In the genomic region with DNA sequence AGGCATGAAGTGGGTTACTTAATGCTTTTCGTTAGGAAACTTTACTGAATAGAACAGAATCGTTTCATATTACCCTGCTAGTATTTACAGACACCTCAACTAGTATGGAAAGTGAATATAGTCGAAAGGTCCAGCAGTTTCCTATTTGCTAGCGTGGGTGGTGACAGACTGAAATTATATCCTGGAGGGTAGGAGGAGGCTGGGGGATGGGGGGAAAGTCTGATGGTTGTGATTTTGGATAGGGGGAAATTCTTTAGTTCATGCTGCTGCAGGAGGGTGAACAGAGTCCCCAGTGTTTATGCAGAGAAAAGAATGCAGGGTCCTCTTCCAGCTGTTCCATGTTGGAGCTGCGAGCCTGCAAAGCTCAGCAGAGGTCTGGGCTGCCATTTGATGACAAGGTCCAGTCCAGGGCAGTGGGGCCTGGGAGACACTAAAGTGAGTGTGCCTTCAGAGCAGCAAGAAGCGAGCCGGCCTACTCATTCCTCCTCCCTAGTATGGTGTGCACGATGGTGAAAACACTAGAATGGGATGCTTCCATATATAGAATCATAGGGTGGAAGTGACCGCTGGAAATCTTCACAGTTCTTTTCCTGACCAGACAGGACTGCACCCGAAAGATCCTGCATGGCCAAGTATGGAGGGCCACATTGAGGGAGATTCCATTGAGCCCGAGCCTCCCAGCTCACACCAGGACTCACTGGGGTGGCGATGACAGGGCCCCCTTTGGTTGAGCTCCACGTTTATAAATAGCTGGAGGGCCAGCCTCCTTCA, we compare ENCODE assay signal across 8 cellular contexts. TPM values are rescaled to one million over a fixed set of nuclear protein-coding genes. Genes with fewer than 3 reads are reported as not detected.
DNase-seq lines count a peak whose midpoint lies in the region; ATAC-seq and TF ChIP-seq lines count a peak whose summit lies in the region.

No MANE protein-coding gene starts in this region.

- H2AFZ ChIP-seq in GM23248 = no peak overlapping the region

- H3K9me3 ChIP-seq in GM23248 (ENCODE audit: low read depth) = no peaks in the 10 kb centered on the region
- peaks cover 4% of the 10 kb centered on the region for H3K9me3 ChIP-seq in adipocyte (ENCODE audit: control insufficient read depth, low read length)
- no peaks in the 10 kb centered on the region for H3K9me3 ChIP-seq in right cardiac atrium (ENCODE audit: control insufficient read depth, low read length)
- no peaks in the 10 kb centered on the region for H3K9me3 ChIP-seq in gastrocnemius medialis

- peaks cover 41% of the 10 kb centered on the region for H3K4me1 ChIP-seq in GM23248 (ENCODE audit: insufficient read depth)
- H3K4me1 ChIP-seq in adipocyte (ENCODE audit: control insufficient read depth, insufficient read depth, low read length) = peaks cover 41% of the 10 kb centered on the region
- peaks cover 8% of the 10 kb centered on the region for H3K4me1 ChIP-seq in right cardiac atrium (ENCODE audit: control insufficient read depth, insufficient read depth, low read length)
- H3K4me1 ChIP-seq in gastrocnemius medialis = peaks cover 43 to 55% of the 10 kb centered on the region in 2 donors

- H4K20me1 ChIP-seq in GM23248 (ENCODE audit: insufficient read depth) = no peaks in the 10 kb centered on the region

- peaks cover 22% of the 10 kb centered on the region for H3K36me3 ChIP-seq in GM23248 (ENCODE audit: low read depth)
- H3K36me3 ChIP-seq in adipocyte (ENCODE audit: control insufficient read depth, insufficient read depth, low read length, severe bottlenecking) = no peaks in the 10 kb centered on the region
- peaks cover 0 to 7% of the 10 kb centered on the region in 2 donors for H3K36me3 ChIP-seq in gastrocnemius medialis

- H3F3A ChIP-seq in GM23248 (ENCODE audit: insufficient read depth) = peaks cover 44% of the 10 kb centered on the region

- TF ChIP-seq POLR2A in gastrocnemius medialis (IDR thresholded peaks at IDR 0.05) = no peak

- H3K27ac ChIP-seq in GM23248 = peak overlapping the region; percentile 83
- peak overlapping the region; percentile 85 for H3K27ac ChIP-seq in right cardiac atrium (ENCODE audit: low read length)
- H3K27ac ChIP-seq in gastrocnemius medialis = peak overlapping the region; percentile 97 to 100 (median 99)

- H3K27me3 ChIP-seq in GM23248 (replicated peaks; ENCODE audit: insufficient read depth) (no peaks in the 10 kb centered on the region), adipocyte (replicated peaks; ENCODE audit: control insufficient read depth, insufficient read depth, low read length) (no peaks in the 10 kb centered on the region), right cardiac atrium (ENCODE audit: control insufficient read depth, insufficient read depth) (no peaks in the 10 kb centered on the region), gastrocnemius medialis (no peaks in the 10 kb centered on the region)

- intact Hi-C loops in right cardiac atrium (cut with DNase I) = loop anchor here (2.0 to 10.0 kb wide), 6 partner anchors 118 to 326 kb away; no protein-coding TSS in a partner anchor
- intact Hi-C loops in gastrocnemius medialis (cut with DNase I; ENCODE audit: low total_unique reads) = loop anchor here (10.0 kb wide), 2 partner anchors 156 to 326 kb away; no protein-coding TSS in a partner anchor

- H3K79me2 ChIP-seq in GM23248 (ENCODE audit: insufficient read depth) = peaks cover 70% of the 10 kb centered on the region

- peak overlapping the region; percentile 91 for H3K4me2 ChIP-seq in GM23248 (ENCODE audit: unreplicated experiment)

- no peak for TF ChIP-seq CTCF in gastrocnemius medialis (IDR thresholded peaks at IDR 0.05 in 4 of 5, conservative IDR thresholded peaks at IDR 0.05 in 1 of 5)

- DNase-seq in GM23248 = peak; percentile 77
- DNase-seq in adipocyte (ENCODE audit: low read depth) = peak; percentile 63
- peak; percentile 15 to 59 (median 58) for DNase-seq in right cardiac atrium
- peak in 1 of 2 donors; percentile 38 for DNase-seq in gastrocnemius medialis
- no peak for DNase-seq in NOMO-1 treated with DMSO at 0.1 percent for 48 hours (lab: John Stamatoyannopoulos, UW; ENCODE audit: unreplicated experiment)

- ATAC-seq in right cardiac atrium (no peak), gastrocnemius medialis (no peak), GM18868 (IDR thresholded peaks at IDR 0.05; ENCODE audit: unreplicated experiment) (no peak), HG02938 (IDR thresholded peaks at IDR 0.05; ENCODE audit: unreplicated experiment) (no peak), GM21360 (IDR thresholded peaks at IDR 0.05; ENCODE audit: unreplicated experiment) (no peak)

- in situ Hi-C loops in GM23248 (cut with MboI) (loop anchor here (10.0 to 25.0 kb wide), 2 partner anchors 206 to 418 kb away; no protein-coding TSS in a partner anchor), gastrocnemius medialis (cut with MboI; ENCODE audit: low sequenced_read_pairs in 4 of 4) (loop anchor here in 3 of 4 donors (5.0 to 10.0 kb wide), 2 partner anchors 123 to 206 kb away; no protein-coding TSS in a partner anchor)

- H3K4me3 ChIP-seq in GM23248 (peak overlapping the region; percentile 92), adipocyte (ENCODE audit: low read length) (peak overlapping the region; percentile 78), right cardiac atrium (ENCODE audit: low read length) (peak overlapping the region; percentile 55), gastrocnemius medialis (peak overlapping the region in 3 of 4 donors; percentile 14 to 89 (median 79))

- no peaks in the 10 kb centered on the region for H3K9me2 ChIP-seq in GM23248 (ENCODE audit: insufficient read depth)

- WGBS in GM23248 (ENCODE audit: low coverage in 1 of 2, low lambda C conversion rate in 2 of 2, missing lambda C conversion rate in 2 of 2), 2 experiments = 3% methylated on average over 13 of the region's 13 CpGs
- 30% methylated on average over 13 of the region's 13 CpGs for WGBS in right cardiac atrium

- peak overlapping the region; percentile 87 for H3K9ac ChIP-seq in GM23248
- peak overlapping the region; percentile 66 for H3K9ac ChIP-seq in adipocyte (ENCODE audit: low read length)

RNA-seq across cellular contexts. Expression of a gene that starts 2.1 kb away (rescaled TPM):
- 33.0 and 34.4 TPM in 2 replicates for total RNA-seq in GM23248 (2014; rRNA removed; shearing (Covaris generic))
- polyA plus RNA-seq in GM23248 (2016; fragmentation: Nextera tagmentation; extraction: Ambion mirVana) = 6.5 and 7.2 TPM in 2 replicates
- 100 to 1,000 TPM; 124 to 166 (median 144) TPM for total RNA-seq in right cardiac atrium
- 57.2 TPM for polyA plus RNA-seq in right cardiac atrium
- total RNA-seq in gastrocnemius medialis = 10 to 100 TPM; 26.4 to 48.0 (median 42.2) TPM

RNA-seq across cellular contexts. Expression of a gene that starts 59.3 kb away (rescaled TPM):
- 15.0 and 15.4 TPM in 2 replicates for total RNA-seq in GM23248 (2014; rRNA removed; shearing (Covaris generic))
- polyA plus RNA-seq in GM23248 (2016; fragmentation: Nextera tagmentation; extraction: Ambion mirVana) (26.6 and 27.1 TPM in 2 replicates), right cardiac atrium (16.8 TPM)
- total RNA-seq in right cardiac atrium (10 to 100 TPM; 17.2 to 27.2 (median 25.6) TPM), gastrocnemius medialis (10 to 100 TPM; 13.7 to 27.0 (median 20.7) TPM)
